In the genomic region with DNA sequence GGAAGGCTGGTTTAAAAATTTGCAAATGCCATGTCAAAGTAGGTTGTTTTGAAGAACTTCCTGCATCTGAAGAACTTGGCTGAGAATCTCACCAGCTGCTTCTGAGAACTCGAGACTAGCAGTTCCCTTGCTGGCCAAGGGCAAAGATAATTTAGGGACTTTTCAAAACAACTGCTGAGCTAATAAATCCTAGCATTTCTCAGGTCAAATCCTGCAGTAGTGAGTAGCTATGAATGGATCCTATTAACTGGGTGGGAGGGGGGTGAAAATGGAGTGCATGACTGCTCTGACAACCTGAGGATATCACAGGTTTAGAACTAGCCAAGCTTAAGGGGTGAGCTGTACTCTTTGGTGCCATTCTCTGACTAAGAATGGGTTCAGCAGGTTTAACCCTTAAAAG, we compare ENCODE assay signal across 11 cellular contexts.
DNase-seq lines count a peak whose midpoint lies in the region; ATAC-seq and TF ChIP-seq lines count a peak whose summit lies in the region.
"Had no signal": no experiment of that assay in that cellular context is flagged by ENCODE, and none has a peak within 500 bp of the region (broad histone marks: within the 10 kb centered on the region; RNA-seq: fewer than 3 reads in every experiment).

No MANE protein-coding gene starts in this region.

- POLR2A ChIA-PET in Panc1 (lab: Charles Lee): interaction anchor here (0.6 kb wide), 1 partner anchor 128 kb away, joined by 6 read pairs; a partner anchor contains a TSS

- BruUV-seq in Panc1 (replicated peaks; lab: Mats Ljungman, UMichigan): no TSS peak

- H3K4me3 ChIP-seq in Panc1 (ENCODE audit: low read depth in 2 of 2, low read length in 2 of 2) (no peak overlapping the region), right cardiac atrium (ENCODE audit: low read length) (no peak overlapping the region), transverse colon (no peak overlapping the region)

- no peak for TF ChIP-seq CTCF in Panc1 (IDR thresholded peaks at IDR 0.05)
- no peak for TF ChIP-seq CTCF in transverse colon (IDR thresholded peaks at IDR 0.05)
- no peak for TF ChIP-seq CTCF in type B pancreatic cell (conservative IDR thresholded peaks at IDR 0.05)

- 11% methylated on average over 1 of the region's 1 CpG for WGBS in right cardiac atrium
- 0% methylated on average over 1 of the region's 1 CpG; no CpG with 5 or more reads in 1 of the 2 donors for WGBS in transverse colon (ENCODE audit: low coverage in 1 of 2), 2 donors

- H3K9me3 Mint-ChIP-seq in activated naive CD8-positive, alpha-beta T cell treated with anti-CD3 and anti-CD28 coated beads, Interleukin-2, amount 50 U/mL, for 24 hours: no peaks in the 10 kb centered on the region
- H3K9me3 Mint-ChIP-seq in activated naive CD8-positive, alpha-beta T cell treated with anti-CD3 and anti-CD28 coated beads for 36 hours: peaks cover 4% of the 10 kb centered on the region
- no peaks in the 10 kb centered on the region for H3K9me3 Mint-ChIP-seq in type B pancreatic cell
- H3K9me3 Mint-ChIP-seq: activated naive CD4-positive, alpha-beta T cell treated with anti-CD3 and anti-CD28 coated beads, Interleukin-2, amount 10 ng/mL, durations not matched to agents 7 days and 5 days had no signal

- H3K4me1 ChIP-seq in Panc1 (ENCODE audit: control insufficient read depth, insufficient read depth, low read length) (peaks cover 22% of the 10 kb centered on the region), right cardiac atrium (ENCODE audit: control insufficient read depth, insufficient read depth, low read length) (no peaks in the 10 kb centered on the region), transverse colon (peaks cover 6 to 46% (median 29%) of the 10 kb centered on the region in 4 donors)

- H3K36me3 Mint-ChIP-seq in activated naive CD8-positive, alpha-beta T cell treated with anti-CD3 and anti-CD28 coated beads, Interleukin-2, amount 50 U/mL, for 24 hours (ENCODE audit: low read depth): no peaks in the 10 kb centered on the region
- no peaks in the 10 kb centered on the region for H3K36me3 Mint-ChIP-seq in activated naive CD8-positive, alpha-beta T cell treated with anti-CD3 and anti-CD28 coated beads for 36 hours
- no peaks in the 10 kb centered on the region for H3K36me3 Mint-ChIP-seq in type B pancreatic cell
- H3K36me3 Mint-ChIP-seq: activated naive CD4-positive, alpha-beta T cell treated with anti-CD3 and anti-CD28 coated beads, Interleukin-2, amount 10 ng/mL, durations not matched to agents 7 days and 5 days; CD4-positive, CD25-positive, alpha-beta regulatory T cell had no signal

- no peak overlapping the region for H3K4me3 Mint-ChIP-seq in activated naive CD8-positive, alpha-beta T cell treated with anti-CD3 and anti-CD28 coated beads, Interleukin-2, amount 50 U/mL, for 24 hours
- no peak overlapping the region for H3K4me3 Mint-ChIP-seq in activated naive CD8-positive, alpha-beta T cell treated with anti-CD3 and anti-CD28 coated beads for 36 hours
- no peak overlapping the region for H3K4me3 Mint-ChIP-seq in type B pancreatic cell
- H3K4me3 Mint-ChIP-seq: activated naive CD4-positive, alpha-beta T cell treated with anti-CD3 and anti-CD28 coated beads, Interleukin-2, amount 10 ng/mL, durations not matched to agents 7 days and 5 days; CD4-positive, CD25-positive, alpha-beta regulatory T cell had no signal

- in situ Hi-C loops in Panc1 (cut with HindIII; ENCODE audit: low pct_unique_long_range_greater_than_20kb, low sequenced_read_pairs) (no loop called here), transverse colon (cut with MboI; ENCODE audit: low pct_ligation_motif_present in 1 of 4, low pct_unique_long_range_greater_than_20kb in 1 of 4, low sequenced_read_pairs in 3 of 4) (loop anchor here in 1 of 4 donors (25.0 kb wide), 1 partner anchor 122 kb away; a partner anchor contains a TSS)

- no peak overlapping the region for H3K27ac Mint-ChIP-seq in activated naive CD8-positive, alpha-beta T cell treated with anti-CD3 and anti-CD28 coated beads, Interleukin-2, amount 50 U/mL, for 24 hours
- H3K27ac Mint-ChIP-seq in activated naive CD8-positive, alpha-beta T cell treated with anti-CD3 and anti-CD28 coated beads for 36 hours: no peak overlapping the region
- H3K27ac Mint-ChIP-seq in type B pancreatic cell: no peak overlapping the region
- H3K27ac Mint-ChIP-seq: activated naive CD4-positive, alpha-beta T cell treated with anti-CD3 and anti-CD28 coated beads, Interleukin-2, amount 10 ng/mL, durations not matched to agents 7 days and 5 days; CD4-positive, CD25-positive, alpha-beta regulatory T cell had no signal

- DNase-seq in activated naive CD8-positive, alpha-beta T cell treated with anti-CD3 and anti-CD28 coated beads, Interleukin-2, amount 50 U/mL, for 24 hours: no peak
- DNase-seq in activated naive CD8-positive, alpha-beta T cell treated with anti-CD3 and anti-CD28 coated beads for 36 hours: no peak
- DNase-seq in Panc1 (ENCODE audit: low read depth, low spot score) (no peak), right cardiac atrium (no peak), transverse colon (no peak), type B pancreatic cell (ENCODE audit: extremely low spot score, unreplicated experiment) (no peak), SW480 (ENCODE audit: low spot score) (no peak)
- DNase-seq: activated naive CD4-positive, alpha-beta T cell treated with anti-CD3 and anti-CD28 coated beads, Interleukin-2, amount 10 ng/mL, durations not matched to agents 7 days and 5 days; CD4-positive, CD25-positive, alpha-beta regulatory T cell; stimulated activated CD4-positive, alpha-beta T cell treated with anti-CD3 and anti-CD28 coated beads, Interleukin-4, amount 100 ng/mL, for 1 hour had no signal

- TF ChIP-seq POLR2A in transverse colon (IDR thresholded peaks at IDR 0.05): no peak

- no peaks in the 10 kb centered on the region for H3K9me3 ChIP-seq in Panc1 (ENCODE audit: control insufficient read depth, insufficient read depth, low read depth, low read length)
- H3K9me3 ChIP-seq in right cardiac atrium (ENCODE audit: control insufficient read depth, low read length): no peaks in the 10 kb centered on the region
- no peaks in the 10 kb centered on the region for H3K9me3 ChIP-seq in transverse colon

- intact Hi-C loops in Panc1 (cut with micrococcal nuclease; ENCODE audit: unreplicated experiment): no loop called here
- intact Hi-C loops in right cardiac atrium (cut with DNase I): no loop called here
- intact Hi-C loops in transverse colon (cut with DNase I; ENCODE audit: low total_unique reads): no loop called here

- peak overlapping the region; percentile 39 for H3K27ac ChIP-seq in Panc1 (ENCODE audit: low read length)
- H3K27ac ChIP-seq in right cardiac atrium (ENCODE audit: low read length): no peak overlapping the region
- peak overlapping the region; percentile 32 to 75 (median 67) for H3K27ac ChIP-seq in transverse colon

- CTCF ChIA-PET in Panc1 (lab: Charles Lee): interaction anchor here (0.6 kb wide), 1 partner anchor 147 kb away, joined by 3 read pairs; no protein-coding TSS in a partner anchor

- peaks cover 15% of the 10 kb centered on the region for H3K27me3 Mint-ChIP-seq in activated naive CD8-positive, alpha-beta T cell treated with anti-CD3 and anti-CD28 coated beads, Interleukin-2, amount 50 U/mL, for 24 hours
- peaks cover 26% of the 10 kb centered on the region for H3K27me3 Mint-ChIP-seq in activated naive CD8-positive, alpha-beta T cell treated with anti-CD3 and anti-CD28 coated beads for 36 hours
- no peaks in the 10 kb centered on the region for H3K27me3 Mint-ChIP-seq in type B pancreatic cell

- H3K27me3 ChIP-seq in Panc1 (ENCODE audit: control insufficient read depth, insufficient read depth, low read length): no peaks in the 10 kb centered on the region
- no peaks in the 10 kb centered on the region for H3K27me3 ChIP-seq in right cardiac atrium (ENCODE audit: control insufficient read depth, insufficient read depth)
- H3K27me3 ChIP-seq in transverse colon: no peaks in the 10 kb centered on the region

- H3K4me1 Mint-ChIP-seq in activated naive CD8-positive, alpha-beta T cell treated with anti-CD3 and anti-CD28 coated beads, Interleukin-2, amount 50 U/mL, for 24 hours: no peaks in the 10 kb centered on the region
- H3K4me1 Mint-ChIP-seq in activated naive CD8-positive, alpha-beta T cell treated with anti-CD3 and anti-CD28 coated beads for 36 hours: no peaks in the 10 kb centered on the region
- peaks cover 43% of the 10 kb centered on the region for H3K4me1 Mint-ChIP-seq in type B pancreatic cell (ENCODE audit: unreplicated experiment)
- H3K4me1 Mint-ChIP-seq: activated naive CD4-positive, alpha-beta T cell treated with anti-CD3 and anti-CD28 coated beads, Interleukin-2, amount 10 ng/mL, durations not matched to agents 7 days and 5 days; CD4-positive, CD25-positive, alpha-beta regulatory T cell had no signal

- H3K36me3 ChIP-seq in Panc1 (ENCODE audit: control insufficient read depth, insufficient read depth, low read length): no peaks in the 10 kb centered on the region
- H3K36me3 ChIP-seq in transverse colon: no peaks in the 10 kb centered on the region

- TF ChIP-seq EP300 in transverse colon (IDR thresholded peaks at IDR 0.05; ENCODE audit: low read depth): no peak

- ATAC-seq in activated naive CD8-positive, alpha-beta T cell treated with anti-CD3 and anti-CD28 coated beads, Interleukin-2, amount 50 U/mL, for 24 hours: peak; percentile 40
- ATAC-seq in Panc1: 0 out of 2 replicates have a peak, but pooled peaks have one; percentile 60
- ATAC-seq in right cardiac atrium: peak; percentile 26 to 52
- ATAC-seq in HG03469 (IDR thresholded peaks at IDR 0.05; ENCODE audit: unreplicated experiment): no peak
